27 cellular contexts compared by ENCODE assay signal in genomic region chr18:39513187-39513586, GRCh38.
"Had no signal": no experiment of that assay in that cellular context is flagged by ENCODE, and none has a peak within 500 bp of the region (broad histone marks: within the 10 kb centered on the region; RNA-seq: fewer than 3 reads in every experiment).

No MANE protein-coding gene starts in this region.

- H3K4me3 ChIP-seq: esophagus squamous epithelium, heart right ventricle, lung, psoas muscle, skin epidermis, spleen, testis, tibial artery had no signal

- H3K27me3 ChIP-seq: esophagus squamous epithelium, heart right ventricle, spleen, testis, tibial artery had no signal

- ATAC-seq: heart right ventricle; left colon; natural killer cell; psoas muscle; right cardiac atrium; stimulated activated memory B cell treated with anti-CD40 and anti-IgM and Interleukin-4, amounts not matched to agents 10 μg/mL and 1 μg/mL and 100 μg/mL, for 72 hours; stimulated activated naive CD8-positive, alpha-beta T cell treated with anti-CD3 and anti-CD28 coated beads, Interleukin-15, Interleukin-2, amounts not matched to agents 100 U/mL and 50 U/mL, for 24 hours had no signal

- H3K36me3 ChIP-seq: esophagus squamous epithelium, heart right ventricle, spleen, tibial artery had no signal

- FAIRE-seq: colon had no signal

- DNase-seq: cerebellar nuclear complex; effector memory CD4-positive, alpha-beta T cell; erythroblast; esophagus squamous epithelium; foreskin melanocyte; glutamatergic neuron; heart right ventricle; hippocampal formation; immature natural killer cell; islet precursor cell; kidney glomerular epithelial cell; left colon; natural killer cell; nucleus accumbens; posterior cingulate gyrus; psoas muscle; right cardiac atrium; spleen; stimulated activated CD4-positive, alpha-beta T cell treated with anti-CD3 and anti-CD28 coated beads, Interleukin-4, amount 100 ng/mL, for 4 hours; stimulated activated naive CD8-positive, alpha-beta T cell treated with anti-CD3 and anti-CD28 coated beads, Interleukin-15, Interleukin-2, amounts not matched to agents 100 U/mL and 50 U/mL, for 24 hours; substantia nigra; testis; tibial artery had no signal

- H3K4me1 ChIP-seq: esophagus squamous epithelium, heart right ventricle, psoas muscle, spleen, testis, tibial artery had no signal

- H3K27ac ChIP-seq: esophagus squamous epithelium, heart right ventricle, psoas muscle, skin epidermis, spleen, testis, tibial artery had no signal

- H3K9me3 ChIP-seq: esophagus squamous epithelium, heart right ventricle, psoas muscle, spleen, testis, tibial artery had no signal
